In the genomic region with DNA sequence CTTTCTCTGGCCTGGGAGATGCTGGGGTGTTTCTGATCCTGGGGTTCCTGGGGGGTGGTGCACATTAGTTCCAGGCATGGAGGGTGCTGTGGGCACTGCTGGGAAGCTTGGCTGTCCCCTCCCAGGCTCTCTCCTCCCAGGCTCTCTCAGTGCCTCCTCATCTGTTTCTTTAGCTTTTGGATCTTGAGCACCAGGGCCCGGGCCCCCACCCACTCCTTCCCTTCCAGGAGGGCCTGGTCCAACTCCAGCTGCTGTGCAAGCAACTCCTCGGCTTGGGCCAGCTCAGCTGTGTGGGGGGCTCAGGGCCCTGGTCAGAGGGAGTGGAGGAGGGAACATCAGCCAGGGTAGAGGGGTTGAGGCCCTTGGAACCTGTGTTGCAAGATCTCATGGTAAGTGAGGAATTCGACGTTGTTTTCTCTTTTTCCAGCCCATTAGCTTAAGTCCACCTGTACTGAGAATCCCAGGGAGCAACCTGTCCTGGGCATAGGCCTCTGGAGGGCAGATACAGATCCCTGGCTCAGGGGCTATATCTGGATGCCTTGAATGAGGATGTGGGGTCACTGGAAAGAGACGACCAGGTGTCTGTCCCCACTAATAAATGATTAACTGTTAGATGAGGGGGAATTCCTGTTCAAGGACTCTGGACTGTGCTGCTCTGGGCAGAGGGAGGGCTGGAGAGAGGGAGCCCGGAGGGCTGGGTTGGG, we compare ENCODE assay signal across 19 cellular contexts. TPM values are rescaled to one million over a fixed set of nuclear protein-coding genes. Genes with fewer than 3 reads are reported as not detected.
A peak's percentile ranks its signal among the peaks of the same experiment; 100 is the strongest.
DNase-seq lines count a peak whose midpoint lies in the region; ATAC-seq, FAIRE-seq and TF ChIP-seq lines count a peak whose summit lies in the region.
"Had no signal": no experiment of that assay in that cellular context is flagged by ENCODE, and none has a peak within 500 bp of the region (broad histone marks: within the 10 kb centered on the region; RNA-seq: fewer than 3 reads in every experiment).

No MANE protein-coding gene starts in this region.

- DNase-seq in GM19239 (ENCODE audit: insufficient read length, low spot score): peak; percentile 20
- no peak for DNase-seq in GM12878 (ENCODE audit: low read depth, low spot score)
- peak; percentile 71 for DNase-seq in small intestine
- no peak for DNase-seq in DMS 273 treated with DMSO at 0.1 percent for 48 hours (lab: John Stamatoyannopoulos, UW)
- DNase-seq in cortex of kidney (lab: John Stamatoyannopoulos, UW): no peak
- DNase-seq in activated naive CD4-positive, alpha-beta T cell treated with Interleukin-2 at 50 U/mL for 16 hours: no peak
- DNase-seq: CD8-positive, alpha-beta T cell; DMS153; GOT3; IMR-90; Kasumi-1; NCI-H1417; NCI-H1930; NCI-H2171; NCI-H510A; Right ventricle myocardium superior; SK-N-SH had no signal

- H3K79me2 ChIP-seq in GM12878 (ENCODE audit: control insufficient read depth, insufficient read depth, low read length): no peaks in the 10 kb centered on the region

- TF ChIP-seq RAD21 in GM12878 (IDR thresholded peaks at IDR 0.05; ENCODE audit: insufficient read depth, low read depth, low read length) (no peak), liver (IDR thresholded peaks at IDR 0.05) (peak in 1 of 2 donors; percentile 16)

- H3K4me1 ChIP-seq in GM12878 (ENCODE audit: control insufficient read depth, insufficient read depth, low read length) (no peaks in the 10 kb centered on the region; the same call in 1 of the 2 replicates), liver (ENCODE audit: control insufficient read depth in 4 of 4, insufficient read depth in 4 of 4, low read length in 3 of 4) (peaks cover 6 to 21% (median 10%) of the 10 kb centered on the region in 4 donors), small intestine (ENCODE audit: control insufficient read depth in 2 of 2, insufficient read depth in 1 of 2, low read depth in 1 of 2, low read length in 1 of 2) (peaks cover 0 to 2% of the 10 kb centered on the region in 2 donors)
- H3K4me1 ChIP-seq: Peyer's patch had no signal

- no peaks in the 10 kb centered on the region for H3K27me3 ChIP-seq in GM12878 (replicated peaks in 1 of 2; ENCODE audit: control insufficient read depth in 2 of 2, insufficient read depth in 2 of 2, low read length in 1 of 2)
- no peaks in the 10 kb centered on the region for H3K27me3 ChIP-seq in liver (ENCODE audit: control insufficient read depth in 4 of 4, insufficient read depth in 4 of 4, low read length in 3 of 4)
- no peaks in the 10 kb centered on the region for H3K27me3 ChIP-seq in small intestine (ENCODE audit: control insufficient read depth in 2 of 2, insufficient read depth in 2 of 2, low read length in 2 of 2)
- H3K27me3 ChIP-seq: Peyer's patch had no signal

- peak; percentile 79 for ATAC-seq in GM12878
- ATAC-seq: CD8-positive, alpha-beta T cell had no signal

- in situ Hi-C loops in GM12878 (cut with MboI): no loop called here

- no peak for TF ChIP-seq POLR2A in GM12878 (IDR thresholded peaks at IDR 0.05; ENCODE audit: low read depth, low read length)

- H3K27ac ChIP-seq in GM12878 (ENCODE audit: control insufficient read depth, insufficient read depth) (no peak overlapping the region), liver (ENCODE audit: low read depth in 1 of 2, low read length in 2 of 2) (peak overlapping the region in 1 of 2 donors; percentile 31), small intestine (ENCODE audit: low read depth in 1 of 2, low read length in 1 of 2) (no peak overlapping the region)

- no peak for TF ChIP-seq CTCF in GM12878 (IDR thresholded peaks at IDR 0.05 in 2 of 3, conservative IDR thresholded peaks at IDR 0.05 in 1 of 3; ENCODE audit: control insufficient read depth in 2 of 3, extremely low read depth in 1 of 3, insufficient read depth in 1 of 3, low read depth in 3 of 3, low read length in 3 of 3)
- TF ChIP-seq CTCF in liver (IDR thresholded peaks at IDR 0.05; ENCODE audit: low read depth, low read length, missing input control): no peak

- POLR2A ChIA-PET in GM12878 (lab: Charles Lee): interaction anchor here (0.5 kb wide), 1 partner anchor 103 kb away, joined by 3 read pairs; no protein-coding TSS in a partner anchor

- SMC1A ChIA-PET in GM12878 (lab: Charles Lee; ENCODE audit: uncharacterized antibody, unreplicated experiment): no interaction called here

- CTCF ChIA-PET in GM12878 (lab: Yijun Ruan, JAX): no interaction called here

- no peak for TF ChIP-seq EP300 in GM12878 (IDR thresholded peaks at IDR 0.05; ENCODE audit: borderline replicate concordance in 1 of 2, control insufficient read depth in 1 of 2, low read depth in 2 of 2, low read length in 2 of 2)

- H3K9me3 ChIP-seq in GM12878 (replicated peaks; ENCODE audit: control insufficient read depth, insufficient read depth, low read length): no peaks in the 10 kb centered on the region
- no peaks in the 10 kb centered on the region for H3K9me3 ChIP-seq in liver (ENCODE audit: control insufficient read depth in 4 of 4, low read length in 3 of 4)
- H3K9me3 ChIP-seq in small intestine (ENCODE audit: control insufficient read depth, low read depth): no peaks in the 10 kb centered on the region
- H3K9me3 ChIP-seq: Peyer's patch, SK-N-SH had no signal

- no peaks in the 10 kb centered on the region for H4K20me1 ChIP-seq in GM12878 (ENCODE audit: control insufficient read depth, insufficient read depth)

- H3K4me2 ChIP-seq in GM12878 (ENCODE audit: control insufficient read depth, insufficient read depth): no peak overlapping the region
- H3K4me2 ChIP-seq: SK-N-SH had no signal

- FAIRE-seq in GM19239 (lab: Jason Lieb, UNC) (peak; percentile 28), GM12878 (lab: Jason Lieb, UNC) (no peak), small intestine (lab: Jason Lieb, UNC) (no peak)

- no peaks in the 10 kb centered on the region for H3K36me3 ChIP-seq in GM12878 (ENCODE audit: control insufficient read depth in 2 of 2, insufficient read depth in 2 of 2, low read length in 1 of 2)
- no peaks in the 10 kb centered on the region for H3K36me3 ChIP-seq in liver (ENCODE audit: control insufficient read depth in 4 of 4, insufficient read depth in 3 of 4, low read depth in 1 of 4, low read length in 3 of 4)
- H3K36me3 ChIP-seq in small intestine (ENCODE audit: control insufficient read depth in 2 of 2, insufficient read depth in 2 of 2, low read length in 2 of 2): no peaks in the 10 kb centered on the region
- H3K36me3 ChIP-seq: Peyer's patch had no signal

- no peak overlapping the region for H2AFZ ChIP-seq in GM12878 (ENCODE audit: control insufficient read depth, low read depth, low read length)

- WGBS in GM12878 (ENCODE audit: insufficient coverage, insufficient replicate concordance, low lambda C conversion rate, missing lambda C conversion rate): 27% methylated on average over 6 of the region's 6 CpGs
- 36% methylated on average over 6 of the region's 6 CpGs for WGBS in liver
- 7 to 33% (median 26%) methylated on average over 4 to 6 of the region's 6 CpGs for WGBS in small intestine, 3 donors

- intact Hi-C loops in GM12878 (cut with micrococcal nuclease; ENCODE audit: unreplicated experiment): no loop called here

- H3K9ac ChIP-seq in GM12878 (ENCODE audit: control insufficient read depth, insufficient read depth, low read length): no peak overlapping the region
- no peak overlapping the region for H3K9ac ChIP-seq in liver (ENCODE audit: low read depth in 1 of 2, low read length in 2 of 2)
- H3K9ac ChIP-seq: SK-N-SH had no signal

- RAD21 ChIA-PET in GM12878 (lab: Charles Lee; ENCODE audit: unreplicated experiment): no interaction called here

- BruUV-seq in GM12878 (replicated peaks; lab: Mats Ljungman, UMichigan): no TSS peak

- H3K4me3 ChIP-seq in GM12878 (no peak overlapping the region), liver (ENCODE audit: low read depth in 1 of 3, low read length in 3 of 3) (no peak overlapping the region), small intestine (ENCODE audit: low read depth in 1 of 2, low read length in 2 of 2) (no peak overlapping the region)
- H3K4me3 ChIP-seq: Peyer's patch had no signal

TF ChIP-seq in GM12878, 131 proteins besides CTCF, POLR2A, EP300 and RAD21 (continues in another document):
- TF ChIP-seq SRF (IDR thresholded peaks at IDR 0.05; ENCODE audit: low read depth in 2 of 2, low read length in 2 of 2) (no peak), RFX5 (IDR thresholded peaks at IDR 0.05; ENCODE audit: low read depth, low read length) (no peak), RUNX3 (IDR thresholded peaks at IDR 0.05; ENCODE audit: low read length) (no peak)

TF ChIP-seq in liver, 16 proteins besides CTCF, POLR2A, EP300 and RAD21 (continues in another document):
- TF ChIP-seq FOXA1 (IDR thresholded peaks at IDR 0.05): no peak

RNA-seq across cellular contexts. Expression of gene HLA-A, which starts 34.5 kb away (rescaled TPM):
- 877 and 922 TPM in 2 replicates for total RNA-seq in GM12878 (2013; cell fraction: nucleolus; rRNA removed)
- total RNA-seq in GM12878 (2014; rRNA removed) (1,155 and 1,166 TPM in 2 replicates), GM12878 (2014; rRNA removed; fragmentation: Illumina TruSeq; extraction: Trizol) (455 and 468 TPM in 2 replicates), GM12878 (2021) (928 and 1,003 TPM in 2 replicates), liver (100 to 1,000 TPM; 145 to 191 TPM)
- 718 TPM for polyA plus RNA-seq in GM12878 (2011; ENCODE audit: low read depth)
- polyA plus RNA-seq in GM12878 (2011; rRNA removed) (490 and 959 TPM in 2 replicates), GM12878 (2014; fragmentation: Illumina TruSeq; extraction: Trizol) (255 and 382 TPM in 2 replicates), GM12878 (2014; fragmentation: Nextera tagmentation; extraction: Ambion mirVana) (100 to 1,000 TPM; 129 to 329 TPM), GM12878 (2014; rRNA removed) (1,078 and 1,263 TPM in 2 replicates), GM12878 (2016; fragmentation: Nextera tagmentation; extraction: Ambion mirVana) (100 to 1,000 TPM; 699 to 799 TPM), liver (100 to 1,000 TPM; 256 to 321 TPM), small intestine (1,000 to 10,000 TPM in 2 of 3 donors, 100 to 1,000 TPM in 1; 844 to 1,584 (median 1,194) TPM)
- 1,522 and 1,730 TPM in 2 replicates for polyA plus RNA-seq in GM12878 (2011; cell fraction: cytosol; rRNA removed)
- 1,255 and 1,711 TPM in 2 replicates for polyA plus RNA-seq in GM12878 (2011; cell fraction: nucleus; rRNA removed)
- polyA plus RNA-seq in GM12878 (2012): 1,065 and 1,243 TPM in 2 replicates
- polyA minus RNA-seq in GM12878 (2011; rRNA and poly(A)+ RNA removed): 560 and 847 TPM in 2 replicates
- 323 and 371 TPM in 2 replicates for polyA minus RNA-seq in GM12878 (2011; cell fraction: cytosol; rRNA and poly(A)+ RNA removed)
- polyA minus RNA-seq in GM12878 (2011; cell fraction: nucleus; rRNA and poly(A)+ RNA removed): 239 and 260 TPM in 2 replicates

Comparison
In these comparisons a context has a peak if more than half of its experiments do, and no peak if none do; other contexts are left out.
1. DNase-seq: peak in GM19239 (single experiment) and small intestine (single experiment); none in GM12878 (single experiment), DMS 273 treated with DMSO at 0.1 percent for 48 hours (single experiment), cortex of kidney (single experiment) and activated naive CD4-positive, alpha-beta T cell treated with Interleukin-2 at 50 U/mL for 16 hours (single experiment).